ENCODE assay signal across 23 cellular contexts in genomic region chr12:3596703-3597472, GRCh38.
"Had no signal": no experiment of that assay in that cellular context is flagged by ENCODE, and none has a peak within 500 bp of the region (broad histone marks: within the 10 kb centered on the region; RNA-seq: fewer than 3 reads in every experiment).

No MANE protein-coding gene starts in this region.

- H3K36me3 ChIP-seq: left lung, ovary, right lobe of liver, stomach, thoracic aorta, transverse colon had no signal

- H3K36me3 Mint-ChIP-seq: naive B cell had no signal

- H3K4me1 Mint-ChIP-seq: naive B cell had no signal

- ATAC-seq: esophagus mucosa, left lung, right lobe of liver had no signal

- H3K27me3 ChIP-seq: left lung, ovary, right lobe of liver, transverse colon had no signal

- H3K27ac ChIP-seq: left lung, right lobe of liver, stomach, thoracic aorta, transverse colon had no signal

- DNase-seq: central memory CD4-positive, alpha-beta T cell; cortex of kidney; effector CD8-positive, alpha-beta T cell; islet precursor cell; left lung; mesenchymal stem cell; naive B cell; right lobe of liver; stimulated activated CD4-positive, alpha-beta T cell treated with anti-CD3 and anti-CD28 coated beads, Interleukin-2, amount 100 ng/mL, for 24 hours; stimulated activated CD4-positive, alpha-beta T cell treated with anti-CD3 and anti-CD28 coated beads, Interleukin-4, amount 100 ng/mL, for 4 hours; stimulated activated naive CD4-positive, alpha-beta T cell; stomach; substantia nigra; transverse colon had no signal

- H3K4me1 ChIP-seq: left lung, right lobe of liver, stomach, transverse colon had no signal

- FAIRE-seq: endometrium, frontal cortex, urothelium cell line had no signal

- H3K4me3 Mint-ChIP-seq: naive B cell had no signal

- H3K4me3 ChIP-seq: dorsolateral prefrontal cortex, left lung, lung, ovary, right lobe of liver, stomach, thoracic aorta, transverse colon had no signal

- H3K9me3 ChIP-seq: left lung, ovary, right lobe of liver, stomach, thoracic aorta, transverse colon had no signal

- H3K27ac Mint-ChIP-seq: naive B cell, progenitor cell of endocrine pancreas had no signal
